In genomic region chr14:69964841-69965240, GRCh38 we compare ENCODE assay signal across 23 cellular contexts.
"Had no signal": no experiment of that assay in that cellular context is flagged by ENCODE, and none has a peak within 500 bp of the region (broad histone marks: within the 10 kb centered on the region; RNA-seq: fewer than 3 reads in every experiment).

No MANE protein-coding gene starts in this region.

- H3K4me3 ChIP-seq: colonic mucosa, esophagus squamous epithelium, gastrocnemius medialis, lung, prostate gland, right atrium auricular region, sigmoid colon, stomach, thoracic aorta, transverse colon, upper lobe of right lung, uterus had no signal

- H3K27ac ChIP-seq: colonic mucosa, esophagus squamous epithelium, gastrocnemius medialis, prostate gland, right atrium auricular region, sigmoid colon, stomach, thoracic aorta, transverse colon, upper lobe of right lung, uterus had no signal

- DNase-seq: colonic mucosa; effector CD8-positive, alpha-beta T cell; erythroblast; esophagus squamous epithelium; gastrocnemius medialis; head of caudate nucleus; naive thymus-derived CD8-positive, alpha-beta T cell; nephron progenitor cell; sigmoid colon; stimulated activated CD4-positive, alpha-beta T cell treated with anti-CD3 and anti-CD28 coated beads, Interleukin-2, amount 100 ng/mL, for 24 hours; stimulated activated CD4-positive, alpha-beta T cell treated with anti-CD3 and anti-CD28 coated beads, Interleukin-4, amount 100 ng/mL, for 24 hours; stimulated activated naive CD4-positive, alpha-beta T cell treated with Interleukin-2 at 50 U/mL for 16 hours; stomach; transverse colon; upper lobe of right lung; uterus had no signal

- ATAC-seq: gastrocnemius medialis; left lobe of liver; naive thymus-derived CD8-positive, alpha-beta T cell; stimulated activated effector memory CD8-positive, alpha-beta T cell treated with anti-CD3 and anti-CD28 coated beads, Interleukin-12 subunit alpha, Interleukin-12 subunit beta, amount 100 ng/mL, for 72 hours; upper lobe of right lung had no signal

- FAIRE-seq: endothelial cell of umbilical vein had no signal

- H3K36me3 ChIP-seq: colonic mucosa, esophagus squamous epithelium, gastrocnemius medialis, prostate gland, right atrium auricular region, sigmoid colon, stomach, thoracic aorta, transverse colon, upper lobe of right lung, uterus had no signal

- H3K9me3 ChIP-seq: colonic mucosa, esophagus squamous epithelium, gastrocnemius medialis, prostate gland, right atrium auricular region, sigmoid colon, stomach, thoracic aorta, transverse colon, upper lobe of right lung, uterus had no signal

- H3K4me1 ChIP-seq: colonic mucosa, esophagus squamous epithelium, gastrocnemius medialis, prostate gland, right atrium auricular region, sigmoid colon, stomach, transverse colon, upper lobe of right lung, uterus had no signal

- H3K27me3 ChIP-seq: colonic mucosa, gastrocnemius medialis, right atrium auricular region, sigmoid colon, stomach, transverse colon, upper lobe of right lung, uterus had no signal
